Comparison of ENCODE assay signal across 8 cellular contexts in the genomic region with DNA sequence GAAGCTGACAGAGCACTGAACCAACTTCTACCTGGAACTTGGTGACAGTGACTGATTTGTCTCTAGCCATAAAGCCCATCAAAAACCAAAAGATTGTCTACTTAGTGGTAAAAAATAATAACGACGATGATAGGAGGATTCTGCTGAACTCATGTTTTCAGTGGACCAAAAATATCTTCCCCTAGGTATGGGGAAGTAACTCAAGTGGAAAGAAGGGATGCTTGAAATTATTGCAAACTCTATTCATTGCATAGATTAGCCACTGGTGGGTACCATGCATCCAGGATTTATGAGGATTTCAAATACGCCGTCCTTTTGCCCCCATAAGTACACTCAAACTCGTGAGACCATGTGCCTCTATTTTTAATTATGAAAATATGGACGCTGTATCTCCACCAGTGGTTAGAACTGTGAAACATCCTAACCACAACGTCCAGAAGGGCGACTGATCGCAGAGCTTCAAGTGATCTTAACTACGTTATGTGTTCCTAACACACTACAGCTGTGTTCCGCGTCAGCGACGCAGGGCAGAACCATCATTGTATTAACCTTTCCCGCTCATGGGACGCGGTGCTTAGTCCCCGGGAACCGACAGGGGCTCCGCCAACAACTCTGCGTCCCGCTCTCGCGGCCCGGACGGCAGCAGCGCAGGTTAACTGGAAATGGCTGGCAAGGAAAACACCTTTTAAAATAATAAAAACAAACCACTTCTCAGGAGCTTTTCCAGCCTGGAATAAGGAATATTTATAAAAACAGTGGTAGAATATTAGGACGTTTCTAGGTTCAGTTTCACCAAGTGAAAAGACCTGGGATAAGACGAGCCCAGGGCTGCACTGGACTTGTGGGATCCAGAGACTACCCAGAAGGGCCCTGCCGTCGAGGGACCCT. TPM values are rescaled to one million over a fixed set of nuclear protein-coding genes. Genes with fewer than 3 reads are reported as not detected.
A peak's percentile ranks its signal among the peaks of the same experiment; 100 is the strongest.
DNase-seq lines count a peak whose midpoint lies in the region; TF ChIP-seq lines count a peak whose summit lies in the region.

No MANE protein-coding gene starts in this region.

- H3K9ac ChIP-seq in ES-I3 (ENCODE audit: low read depth, low read length): peak overlapping the region; percentile 82
- peak overlapping the region; percentile 70 for H3K9ac ChIP-seq in H9 (ENCODE audit: extremely low read depth, insufficient read length, low read length)
- H3K9ac ChIP-seq in MM.1S (ENCODE audit: low read length): peak overlapping the region; percentile 94

- peaks cover 5% of the 10 kb centered on the region; the same call in 1 of the 2 replicates for H3K4me1 ChIP-seq in ES-I3 (ENCODE audit: insufficient read depth, low read length)
- no peaks in the 10 kb centered on the region for H3K4me1 ChIP-seq in H9 (ENCODE audit: insufficient read depth, low read length)
- H3K4me1 ChIP-seq in MM.1S (ENCODE audit: low read length): peaks cover 5% of the 10 kb centered on the region
- peaks cover 9 to 18% of the 10 kb centered on the region in 2 donors for H3K4me1 ChIP-seq in ascending aorta
- H3K4me1 ChIP-seq in hepatocyte (ENCODE audit: insufficient read depth): peaks cover 12% of the 10 kb centered on the region

- H3K56ac ChIP-seq in H9 (ENCODE audit: insufficient read length, low read depth, low read length): no peak overlapping the region

- H3K4me2 ChIP-seq in H9 (ENCODE audit: insufficient read depth, insufficient read length, low read length) (peak overlapping the region; percentile 83), MM.1S (ENCODE audit: low read depth, low read length) (peak overlapping the region; percentile 75), hepatocyte (peak overlapping the region; percentile 93)

- H4K20me1 ChIP-seq in H9 (ENCODE audit: control insufficient read depth, insufficient read depth, insufficient read length) (peaks cover 3% of the 10 kb centered on the region), MM.1S (ENCODE audit: insufficient read depth, low read length) (no peaks in the 10 kb centered on the region), hepatocyte (ENCODE audit: insufficient read depth, poor library complexity, severe bottlenecking) (no peaks in the 10 kb centered on the region)

- H4K5ac ChIP-seq in H9 (ENCODE audit: insufficient read length, low read depth, low read length): no peak overlapping the region

- H3K4me3 ChIP-seq in MM.1S (ENCODE audit: low read length) (peak overlapping the region; percentile 98), ascending aorta (peak overlapping the region; percentile 86 to 94), hepatocyte (peak overlapping the region; percentile 70), retinal pigment epithelial cell (ENCODE audit: low read length) (peak overlapping the region; percentile 83)

- H3K79me2 ChIP-seq in H9 (ENCODE audit: insufficient read depth, low read length): no peaks in the 10 kb centered on the region
- peaks cover 52% of the 10 kb centered on the region for H3K79me2 ChIP-seq in MM.1S (ENCODE audit: low read length)
- H3K79me2 ChIP-seq in hepatocyte: peaks cover 65% of the 10 kb centered on the region

- peaks cover 16% of the 10 kb centered on the region in 2 experiments for H3K4me1 Mint-ChIP-seq in H9
- peaks cover 24% of the 10 kb centered on the region for H3K4me1 Mint-ChIP-seq in T-helper 1 cell treated with Interleukin-12 subunit alpha and Interleukin-12 subunit beta and Interleukin-4 antibody, amounts not matched to agents 30 μg/mL and 1 μg/mL, for 36 hours (ENCODE audit: low read depth)

- H3K27ac Mint-ChIP-seq in H9: peak overlapping the region in 2 of 3 experiments; percentile 20 to 94; a peak in 4 of 7 replicates
- peak overlapping the region; percentile 88 for H3K27ac Mint-ChIP-seq in T-helper 1 cell treated with Interleukin-12 subunit alpha and Interleukin-12 subunit beta and Interleukin-4 antibody, amounts not matched to agents 30 μg/mL and 1 μg/mL, for 36 hours

- no peaks in the 10 kb centered on the region for H3K9me2 ChIP-seq in MM.1S (replicated peaks; ENCODE audit: insufficient read depth, low read length)
- H3K9me2 ChIP-seq in hepatocyte (replicated peaks; ENCODE audit: insufficient read depth): no peaks in the 10 kb centered on the region

- H3F3A ChIP-seq in MM.1S (ENCODE audit: insufficient read depth, low read length): peaks cover 14% of the 10 kb centered on the region

- H3K18ac ChIP-seq in H9 (ENCODE audit: insufficient read length, low read depth, low read length): no peak overlapping the region

- no peaks in the 10 kb centered on the region for H3K9me3 Mint-ChIP-seq in H9
- H3K9me3 Mint-ChIP-seq in T-helper 1 cell treated with Interleukin-12 subunit alpha and Interleukin-12 subunit beta and Interleukin-4 antibody, amounts not matched to agents 30 μg/mL and 1 μg/mL, for 36 hours: no peaks in the 10 kb centered on the region

- H3K27ac ChIP-seq in H9 (ENCODE audit: insufficient read length, low read depth, low read length) (no peak overlapping the region), MM.1S (ENCODE audit: low read length) (peak overlapping the region; percentile 92), ascending aorta (peak overlapping the region; percentile 83 to 89), hepatocyte (peak overlapping the region; percentile 68)

- peak; percentile 54 for DNase-seq in H9
- DNase-seq in MM.1S: peak; percentile 79
- DNase-seq in ascending aorta (ENCODE audit: low spot score in 2 of 2): peak in 1 of 2 donors; percentile 69
- peak; percentile 70 for DNase-seq in hepatocyte (ENCODE audit: low spot score)
- no peak for DNase-seq in retinal pigment epithelial cell (ENCODE audit: low read depth)
- no peak for DNase-seq in GOT3 (lab: John Stamatoyannopoulos, UW)

- peak overlapping the region; percentile 94 to 97 for H3K4me3 Mint-ChIP-seq in H9
- H3K4me3 Mint-ChIP-seq in T-helper 1 cell treated with Interleukin-12 subunit alpha and Interleukin-12 subunit beta and Interleukin-4 antibody, amounts not matched to agents 30 μg/mL and 1 μg/mL, for 36 hours: peak overlapping the region; percentile 92

- H2BK12ac ChIP-seq in H9 (ENCODE audit: insufficient read length, low read depth, low read length): no peak overlapping the region

- H2BK120ac ChIP-seq in H9 (ENCODE audit: low read depth, low read length, poor library complexity, severe bottlenecking): no peak overlapping the region

- no peak overlapping the region for H2AFZ ChIP-seq in H9 (ENCODE audit: low read length)
- H2AFZ ChIP-seq in MM.1S (ENCODE audit: low read length): peak overlapping the region; percentile 95
- H2AFZ ChIP-seq in hepatocyte: peak overlapping the region; percentile 95

- no peak overlapping the region for H4K8ac ChIP-seq in H9 (replicated peaks; ENCODE audit: insufficient read length, low read depth, low read length)

- no peak overlapping the region for H4K91ac ChIP-seq in H9 (ENCODE audit: insufficient read length, low read depth, low read length)

- H3K36me3 ChIP-seq in ES-I3 (ENCODE audit: insufficient read depth, low read length) (peaks cover 6% of the 10 kb centered on the region; the same call in 1 of the 2 replicates), MM.1S (replicated peaks; ENCODE audit: insufficient read depth, low read length) (0 out of 2 replicates have a peak, but pooled peaks cover 6% of the 10 kb centered on the region), ascending aorta (peaks cover 20 to 24% of the 10 kb centered on the region in 2 donors), hepatocyte (replicated peaks; ENCODE audit: insufficient read depth, low read depth) (no peaks in the 10 kb centered on the region)

- H2AK5ac ChIP-seq in H9 (ENCODE audit: insufficient read length, low read length): no peak overlapping the region

- no CpG with 5 or more reads among the region's 31 CpGs for WGBS in H9 (ENCODE audit: extremely low coverage, insufficient read length, low lambda C conversion rate)
- 2% methylated on average over 31 of the region's 31 CpGs for WGBS in hepatocyte (ENCODE audit: low lambda C conversion rate, missing lambda C conversion rate)

- peaks cover 6% of the 10 kb centered on the region for H3K23me2 ChIP-seq in H9 (ENCODE audit: insufficient read length, low read depth, low read length, poor library complexity, severe bottlenecking)

- H3K27me3 ChIP-seq in H9 (ENCODE audit: insufficient read depth, low read length) (no peaks in the 10 kb centered on the region), MM.1S (replicated peaks; ENCODE audit: insufficient read depth, low read length) (no peaks in the 10 kb centered on the region), ascending aorta (no peaks in the 10 kb centered on the region), hepatocyte (no peaks in the 10 kb centered on the region)

- no peak overlapping the region for H2BK15ac ChIP-seq in H9 (ENCODE audit: low read depth, low read length)

- H3K9me3 ChIP-seq in ES-I3 (ENCODE audit: control insufficient read depth, insufficient read depth, low read length) (no peaks in the 10 kb centered on the region), H9 (ENCODE audit: control insufficient read depth, low read depth, low read length) (no peaks in the 10 kb centered on the region), MM.1S (replicated peaks; ENCODE audit: insufficient read depth, low read length) (no peaks in the 10 kb centered on the region), ascending aorta (no peaks in the 10 kb centered on the region), hepatocyte (ENCODE audit: low read depth) (no peaks in the 10 kb centered on the region)

- peaks cover 2% of the 10 kb centered on the region; the same call in 1 of the 2 replicates for H3K27me3 Mint-ChIP-seq in H9 (ENCODE audit: low read depth)
- H3K27me3 Mint-ChIP-seq in T-helper 1 cell treated with Interleukin-12 subunit alpha and Interleukin-12 subunit beta and Interleukin-4 antibody, amounts not matched to agents 30 μg/mL and 1 μg/mL, for 36 hours (ENCODE audit: low read depth): no peaks in the 10 kb centered on the region

- H2BK5ac ChIP-seq in H9 (ENCODE audit: insufficient read length, low read length): no peak overlapping the region

- peak overlapping the region; percentile 94; the same call in 1 of the 2 replicates for H3K14ac ChIP-seq in H9 (ENCODE audit: insufficient read depth, low read length)

- H3K36me3 Mint-ChIP-seq in H9 (ENCODE audit: insufficient read depth in 1 of 3, low read depth in 3 of 3): peaks cover 3 to 19% (median 10%) of the 10 kb centered on the region in 3 experiments; a peak in 6 of 7 replicates
- peaks cover 17% of the 10 kb centered on the region for H3K36me3 Mint-ChIP-seq in T-helper 1 cell treated with Interleukin-12 subunit alpha and Interleukin-12 subunit beta and Interleukin-4 antibody, amounts not matched to agents 30 μg/mL and 1 μg/mL, for 36 hours (ENCODE audit: low read depth)

- TF ChIP-seq CTCF in H9 (conservative IDR thresholded peaks at IDR 0.05): peak; percentile 26; the same call in 1 of the 3 replicates
- no peak for TF ChIP-seq CTCF in MM.1S (IDR thresholded peaks at IDR 0.05; ENCODE audit: low read length)
- no peak for TF ChIP-seq CTCF in ascending aorta (IDR thresholded peaks at IDR 0.05)
- TF ChIP-seq CTCF in hepatocyte (IDR thresholded peaks at IDR 0.05; ENCODE audit: poor library complexity): no peak
- peak; percentile 21 for TF ChIP-seq CTCF in retinal pigment epithelial cell (conservative IDR thresholded peaks at IDR 0.05; ENCODE audit: low read depth, low read length)

- no peak overlapping the region for H2BK20ac ChIP-seq in H9 (ENCODE audit: low read depth, low read length, poor library complexity, severe bottlenecking)

- no peak overlapping the region for H3T11ph ChIP-seq in H9 (ENCODE audit: low read length)

- no peak overlapping the region for H3K23ac ChIP-seq in H9 (ENCODE audit: insufficient read length, low read depth, low read length)

- no peak overlapping the region for H3K4ac ChIP-seq in H9 (ENCODE audit: low read depth, low read length)

- intact Hi-C loops in ascending aorta (cut with DNase I): loop anchor here (1.0 to 5.0 kb wide), 6 partner anchors 60 to 705 kb away; a partner anchor contains a TSS

- H3K79me1 ChIP-seq in H9 (ENCODE audit: insufficient read depth, low read depth, low read length, poor library complexity, severe bottlenecking): no peaks in the 10 kb centered on the region

RNA-seq across cellular contexts. Expression of a gene that starts 0.8 kb away (rescaled TPM):
- 21.2 and 21.8 TPM in 2 replicates for total RNA-seq in H9 (2021)
- 6.5 TPM for total RNA-seq in ascending aorta
- total RNA-seq in hepatocyte: 20.1 and 23.2 TPM in 2 replicates
- 6.8 and 10.6 TPM in 2 replicates for polyA plus RNA-seq in hepatocyte

RNA-seq across cellular contexts. Expression of a gene that starts 1.1 kb away (rescaled TPM):
- total RNA-seq in H9 (2021) (12.5 and 12.6 TPM in 2 replicates), ascending aorta (2.2 TPM), hepatocyte (8.5 and 15.7 TPM in 2 replicates)
- 8.4 and 8.9 TPM in 2 replicates for polyA plus RNA-seq in hepatocyte

RNA-seq across cellular contexts. Expression of a gene that starts 49.8 kb away (rescaled TPM):
- total RNA-seq in H9 (2021) (0.09 TPM in 1 of 2 replicates, not detected in the other), ascending aorta (not detected), hepatocyte (0.37 TPM in 1 of 2 replicates, not detected in the other)
- polyA plus RNA-seq in hepatocyte: 0.23 TPM in 1 of 2 replicates, not detected in the other

Comparison
In these comparisons a context has a peak if more than half of its experiments do, and no peak if none do; other contexts are left out.
1. DNase-seq: peak in H9 (single experiment), MM.1S (single experiment) and hepatocyte (single experiment); none in retinal pigment epithelial cell (single experiment) and GOT3 (single experiment).
2. CTCF ChIP-seq: peak in H9 (single experiment) and retinal pigment epithelial cell (single experiment); none in MM.1S (single experiment), ascending aorta (0 of 3) and hepatocyte (single experiment).
3. Peak in every context shown above with its lines, with median percentiles within 50 percentile points of each other: H3K9ac ChIP-seq, H3K4me2 ChIP-seq and H3K4me3 ChIP-seq.